Comparison of ENCODE assay signal across 22 cellular contexts in genomic region chr6:30399390-30400058, GRCh38. TPM values are rescaled to one million over a fixed set of nuclear protein-coding genes. Genes with fewer than 3 reads are reported as not detected.
DNase-seq lines count a peak whose midpoint lies in the region; ATAC-seq, FAIRE-seq and TF ChIP-seq lines count a peak whose summit lies in the region.
"Had no signal": no experiment of that assay in that cellular context is flagged by ENCODE, and none has a peak within 500 bp of the region (broad histone marks: within the 10 kb centered on the region; RNA-seq: fewer than 3 reads in every experiment).

No MANE protein-coding gene starts in this region.

- H3K4me1 Mint-ChIP-seq in CD4-positive, alpha-beta T cell (ENCODE audit: low read depth): no peaks in the 10 kb centered on the region
- peaks cover 2% of the 10 kb centered on the region for H3K4me1 Mint-ChIP-seq in activated CD4-positive, alpha-beta memory T cell treated with anti-CD3 and anti-CD28 coated beads, Interleukin-2, amount 10 ng/mL, durations not matched to agents 7 days and 5 days

- H4K8ac ChIP-seq in IMR-90 (ENCODE audit: low read depth in 2 of 2, low read length in 2 of 2): no peak overlapping the region

- H3K27me3 ChIP-seq in IMR-90 (ENCODE audit: control insufficient read depth, insufficient read depth, low read length) (peaks cover 21% of the 10 kb centered on the region), K562 (ENCODE audit: control insufficient read depth in 2 of 2, insufficient read depth in 2 of 2, low read length in 2 of 2) (peaks cover 16 to 20% of the 10 kb centered on the region in 2 experiments)
- peaks cover 18% of the 10 kb centered on the region for H3K27me3 ChIP-seq in CD4-positive, alpha-beta T cell (ENCODE audit: control insufficient read depth, insufficient read depth, low read length)
- H3K27me3 ChIP-seq: thyroid gland had no signal

- H3K4me2 ChIP-seq in IMR-90 (ENCODE audit: low read depth, low read length): no peak overlapping the region
- H3K4me2 ChIP-seq in K562 (ENCODE audit: insufficient read depth, low read length): no peak overlapping the region
- H3K4me2 ChIP-seq: GM23338, hepatocyte had no signal

- H2BK120ac ChIP-seq in IMR-90 (ENCODE audit: low read depth, low read length): no peak overlapping the region

- H2BK20ac ChIP-seq in IMR-90 (ENCODE audit: low read depth, low read length): no peak overlapping the region

- H4K91ac ChIP-seq in IMR-90 (ENCODE audit: insufficient read depth, low read depth, low read length): no peak overlapping the region

- H4K5ac ChIP-seq in IMR-90 (ENCODE audit: low read depth, low read length): no peak overlapping the region

- BruUV-seq in IMR-90 (replicated peaks; lab: Mats Ljungman, UMichigan) (no TSS peak), K562 (replicated peaks; lab: Mats Ljungman, UMichigan) (no TSS peak)

- no peak for ATAC-seq in IMR-90 (ENCODE audit: low read depth)
- no peak for ATAC-seq in K562
- no peak for ATAC-seq in CD4-positive, alpha-beta T cell (ENCODE audit: poor library complexity)
- ATAC-seq: GM23338; natural killer cell treated with Interleukin-12 subunit alpha and Interleukin-12 subunit beta and Interleukin-15 and Interleukin-18, amount 100 ng/mL, for 72 hours; T-cell had no signal

- H3K4me3 ChIP-seq in IMR-90 (ENCODE audit: insufficient read depth, low read depth, low read length) (no peak overlapping the region), K562 (no peak overlapping the region)
- H3K4me3 ChIP-seq: adrenal gland, GM23338, hepatocyte, thyroid gland had no signal

- no peak overlapping the region for H3K9ac ChIP-seq in IMR-90 (ENCODE audit: low read depth, low read length)
- no peak overlapping the region for H3K9ac ChIP-seq in K562 (ENCODE audit: insufficient read depth in 1 of 2, low read depth in 2 of 2, low read length in 2 of 2)

- H3K36me3 ChIP-seq in IMR-90 (ENCODE audit: control insufficient read depth, insufficient read depth, low read length): no peaks in the 10 kb centered on the region
- H3K36me3 ChIP-seq in K562 (ENCODE audit: control insufficient read depth, insufficient read depth, low read length): no peaks in the 10 kb centered on the region
- H3K36me3 ChIP-seq: adrenal gland, thyroid gland had no signal

- no peak overlapping the region for H2AK9ac ChIP-seq in IMR-90 (replicated peaks; ENCODE audit: low read depth, low read length, poor library complexity)

- WGBS in IMR-90 (ENCODE audit: extremely low coverage in 2 of 2, insufficient read length in 1 of 2), 2 experiments: no CpG with 5 or more reads among the region's 2 CpGs
- 10% methylated on average over 2 of the region's 2 CpGs for WGBS in K562 (ENCODE audit: insufficient coverage, low coverage, missing lambda C conversion rate)

- no peak for TF ChIP-seq RAD21 in IMR-90 (IDR thresholded peaks at IDR 0.05; ENCODE audit: low read length)
- TF ChIP-seq RAD21 in K562 (CRISPR knock-in tag; conservative IDR thresholded peaks at IDR 0.05 in 1 of 2, IDR thresholded peaks at IDR 0.05 in 1 of 2): no peak

- H3K4ac ChIP-seq in IMR-90 (ENCODE audit: low read depth, low read length): no peak overlapping the region

- no peak overlapping the region for H3K23ac ChIP-seq in IMR-90 (ENCODE audit: low read depth, low read length)

- H3K36me3 Mint-ChIP-seq in CD4-positive, alpha-beta T cell (ENCODE audit: low read depth): no peaks in the 10 kb centered on the region
- no peaks in the 10 kb centered on the region for H3K36me3 Mint-ChIP-seq in activated CD4-positive, alpha-beta memory T cell treated with anti-CD3 and anti-CD28 coated beads, Interleukin-2, amount 10 ng/mL, durations not matched to agents 7 days and 5 days (ENCODE audit: low read depth)
- H3K36me3 Mint-ChIP-seq: natural killer cell treated with Interleukin-12 subunit alpha and Interleukin-12 subunit beta and Interleukin-15 and Interleukin-18, amount 100 ng/mL, for 72 hours; T-cell had no signal

- H3K18ac ChIP-seq in IMR-90 (ENCODE audit: low read depth, low read length): no peak overlapping the region

- H2BK15ac ChIP-seq in IMR-90 (ENCODE audit: low read depth, low read length): no peak overlapping the region

- dilution Hi-C loops in IMR-90 (cut with HindIII; ENCODE audit: low sequenced_read_pairs, unreplicated experiment): no loop called here

- no peak overlapping the region for H2AK5ac ChIP-seq in IMR-90 (ENCODE audit: low read depth, low read length)

- H2AFZ ChIP-seq in IMR-90 (replicated peaks; ENCODE audit: low read length, poor library complexity) (no peak overlapping the region), K562 (ENCODE audit: low read depth, low read length) (no peak overlapping the region)
- H2AFZ ChIP-seq: GM23338, hepatocyte had no signal

- no peak overlapping the region for H3K56ac ChIP-seq in IMR-90 (ENCODE audit: extremely low read depth, insufficient read depth, low read length)

- CTCF ChIA-PET in IMR-90 (lab: Yijun Ruan, JAX): interaction anchor here (0.8 to 1.1 kb wide), 3 partner anchors 8 to 181 kb away, joined by 3 read pairs; no protein-coding TSS in a partner anchor
- CTCF ChIA-PET in K562 (lab: Yijun Ruan, JAX; ENCODE audit: low intra/inter-chr PET ratio): interaction anchor here (0.7 kb wide), 1 partner anchor 35 kb away, joined by 3 read pairs; no protein-coding TSS in a partner anchor
- CTCF ChIA-PET in CD4-positive, alpha-beta T cell (lab: Charles Lee): interaction anchor here (1.0 to 2.0 kb wide), 2 partner anchors 42 to 161 kb away, joined by 3 to 6 read pairs; no protein-coding TSS in a partner anchor
- CTCF ChIA-PET in activated CD4-positive, alpha-beta memory T cell treated with anti-CD3 and anti-CD28 coated beads, Interleukin-2, amount 10 ng/mL, durations not matched to agents 7 days and 5 days (lab: Charles Lee): interaction anchor here (1.2 to 2.9 kb wide), 5 partner anchors 11 to 296 kb away, joined by 6 to 11 read pairs (median 7); no protein-coding TSS in a partner anchor

- no peak overlapping the region for H2BK5ac ChIP-seq in IMR-90 (ENCODE audit: low read depth, low read length, poor library complexity, severe bottlenecking)

- H3K27me3 Mint-ChIP-seq in CD4-positive, alpha-beta T cell: peaks cover 43% of the 10 kb centered on the region
- peaks cover 47% of the 10 kb centered on the region for H3K27me3 Mint-ChIP-seq in activated CD4-positive, alpha-beta memory T cell treated with anti-CD3 and anti-CD28 coated beads, Interleukin-2, amount 10 ng/mL, durations not matched to agents 7 days and 5 days

- POLR2A ChIA-PET in IMR-90 (lab: Charles Lee; ENCODE audit: unreplicated experiment) (no interaction called here), K562 (lab: Yijun Ruan, JAX) (interaction anchor here (1.1 kb wide), 1 partner anchor 161 kb away, joined by 5 read pairs; no protein-coding TSS in a partner anchor)
- POLR2A ChIA-PET in CD4-positive, alpha-beta T cell (lab: Charles Lee): interaction anchor here (1.0 kb wide), 1 partner anchor 185 kb away, joined by 3 read pairs; no protein-coding TSS in a partner anchor
- POLR2A ChIA-PET in activated CD4-positive, alpha-beta memory T cell treated with anti-CD3 and anti-CD28 coated beads, Interleukin-2, amount 10 ng/mL, durations not matched to agents 7 days and 5 days (lab: Charles Lee): interaction anchor here (1.0 kb wide), 1 partner anchor 74 kb away, joined by 3 read pairs; no protein-coding TSS in a partner anchor

- H3K9me1 ChIP-seq in IMR-90 (ENCODE audit: insufficient read depth, low read length) (no peaks in the 10 kb centered on the region), K562 (ENCODE audit: control insufficient read depth, insufficient read depth, low read length) (no peaks in the 10 kb centered on the region)

- TF ChIP-seq POLR2A in IMR-90 (IDR thresholded peaks at IDR 0.05; ENCODE audit: low read depth, low read length) (no peak), K562 (conservative IDR thresholded peaks at IDR 0.05) (no peak)

- no peaks in the 10 kb centered on the region for H3K4me1 ChIP-seq in IMR-90 (ENCODE audit: control insufficient read depth, insufficient read depth, low read length)
- H3K4me1 ChIP-seq in K562 (replicated peaks in 1 of 2; ENCODE audit: control insufficient read depth in 2 of 2, insufficient read depth in 2 of 2, low read length in 2 of 2): peaks cover 0 to 3% of the 10 kb centered on the region in 2 experiments; a peak in 2 of 5 replicates
- H3K4me1 ChIP-seq: thyroid gland had no signal

- no peaks in the 10 kb centered on the region for H4K20me1 ChIP-seq in IMR-90 (ENCODE audit: insufficient read depth, low read length)
- no peaks in the 10 kb centered on the region; the same call in 1 of the 2 replicates for H4K20me1 ChIP-seq in K562 (replicated peaks; ENCODE audit: control insufficient read depth, insufficient read depth, low read length)

- no peaks in the 10 kb centered on the region for H3K9me3 Mint-ChIP-seq in CD4-positive, alpha-beta T cell
- H3K9me3 Mint-ChIP-seq in activated CD4-positive, alpha-beta memory T cell treated with anti-CD3 and anti-CD28 coated beads, Interleukin-2, amount 10 ng/mL, durations not matched to agents 7 days and 5 days: no peaks in the 10 kb centered on the region
- H3K9me3 Mint-ChIP-seq: GM23338; natural killer cell treated with Interleukin-12 subunit alpha and Interleukin-12 subunit beta and Interleukin-15 and Interleukin-18, amount 100 ng/mL, for 72 hours; T-cell had no signal

- in situ Hi-C loops in IMR-90 (cut with MboI; ENCODE audit: low sequenced_read_pairs): loop anchor here (10.0 kb wide), 1 partner anchor 175 kb away; no protein-coding TSS in a partner anchor
- in situ Hi-C loops in K562 (cut with MboI): loop anchor here (5.0 kb wide), 1 partner anchor 167 kb away; no protein-coding TSS in a partner anchor

- no peak overlapping the region for H3K14ac ChIP-seq in IMR-90 (replicated peaks; ENCODE audit: low read depth, low read length)

- no peaks in the 10 kb centered on the region for H3K79me1 ChIP-seq in IMR-90 (ENCODE audit: low read depth in 1 of 2, low read length in 2 of 2)

- no peaks in the 10 kb centered on the region for H3K9me3 ChIP-seq in IMR-90 (ENCODE audit: control insufficient read depth, insufficient read depth, low read length)
- no peaks in the 10 kb centered on the region for H3K9me3 ChIP-seq in K562 (replicated peaks; ENCODE audit: control insufficient read depth, insufficient read depth, low read depth, low read length)
- no peaks in the 10 kb centered on the region for H3K9me3 ChIP-seq in CD4-positive, alpha-beta T cell (ENCODE audit: control insufficient read depth, low read length)
- H3K9me3 ChIP-seq: adrenal gland, thyroid gland had no signal

- no peaks in the 10 kb centered on the region for H3K79me2 ChIP-seq in K562 (ENCODE audit: control insufficient read depth, insufficient read depth, low read length)
- H3K79me2 ChIP-seq: hepatocyte had no signal

- no peak for FAIRE-seq in K562 (lab: Jason Lieb, UNC)

- no peak for TF ChIP-seq EP300 in K562 (IDR thresholded peaks at IDR 0.05; ENCODE audit: low read length)

- no peak overlapping the region for H3K4me3 Mint-ChIP-seq in CD4-positive, alpha-beta T cell
- H3K4me3 Mint-ChIP-seq in activated CD4-positive, alpha-beta memory T cell treated with anti-CD3 and anti-CD28 coated beads, Interleukin-2, amount 10 ng/mL, durations not matched to agents 7 days and 5 days: no peak overlapping the region
- H3K4me3 Mint-ChIP-seq: GM23338; natural killer cell treated with Interleukin-12 subunit alpha and Interleukin-12 subunit beta and Interleukin-15 and Interleukin-18, amount 100 ng/mL, for 72 hours; T-cell had no signal

- TF ChIP-seq CTCF in IMR-90 (conservative IDR thresholded peaks at IDR 0.05; ENCODE audit: low read depth, low read length): no peak
- no peak for TF ChIP-seq CTCF in K562 (IDR thresholded peaks at IDR 0.05 in 2 of 3, conservative IDR thresholded peaks at IDR 0.05 in 1 of 3; ENCODE audit: insufficient read depth in 2 of 3, low read depth in 1 of 3, low read length in 3 of 3)
- no peak for TF ChIP-seq CTCF in CD4-positive, alpha-beta T cell (IDR thresholded peaks at IDR 0.05)

- H3K27ac ChIP-seq in IMR-90 (ENCODE audit: insufficient read depth, low read length) (no peak overlapping the region), K562 (ENCODE audit: extremely low read depth, low read depth, low read length) (no peak overlapping the region)
- H3K27ac ChIP-seq in CD4-positive, alpha-beta T cell (ENCODE audit: low read depth, low read length): no peak overlapping the region
- H3K27ac ChIP-seq: adrenal gland, C4-2B, hepatocyte, thyroid gland had no signal

- DNase-seq in activated CD4-positive, alpha-beta T cell treated with anti-CD3 and anti-CD28 coated beads for 48 hours: peak; percentile 20
- no peak for DNase-seq in activated CD4-positive, alpha-beta T cell treated with anti-CD3 and anti-CD28 coated beads, Interleukin-2, amount 50 U/mL, for 1 hour
- DNase-seq in IMR-90: peak; percentile 25
- no peak for DNase-seq in K562 (ENCODE audit: extremely low read depth in 1 of 4, low spot score in 3 of 4)
- peak; percentile 69 for DNase-seq in kidney tubule cell (ENCODE audit: low spot score)
- no peak for DNase-seq in CD4-positive, alpha-beta T cell
- DNase-seq in activated CD4-positive, alpha-beta memory T cell treated with anti-CD3 and anti-CD28 coated beads, Interleukin-2, amount 10 ng/mL, durations not matched to agents 7 days and 5 days: no peak
- DNase-seq in nucleus accumbens (lab: John Stamatoyannopoulos, UW): no peak
- DNase-seq: adrenal gland; central memory CD4-positive, alpha-beta T cell; DMS79; kidney; NCI-H1694 treated with DMSO at 0.1 percent for 48 hours; NCI-H446 treated with DMSO at 0.1 percent for 48 hours; Right ventricle myocardium superior; T-cell; thyroid gland had no signal

- intact Hi-C loops in IMR-90 (cut with micrococcal nuclease): no loop called here
- intact Hi-C loops in K562 (cut with micrococcal nuclease): loop anchor here (5.0 kb wide), 2 partner anchors 282 to 297 kb away; no protein-coding TSS in a partner anchor
- intact Hi-C loops in CD4-positive, alpha-beta T cell (cut with DNase I, micrococcal nuclease): loop anchor here in 1 of 2 experiments (5.0 kb wide), 1 partner anchor 297 kb away; no protein-coding TSS in a partner anchor

- no peak overlapping the region for H3K27ac Mint-ChIP-seq in CD4-positive, alpha-beta T cell
- H3K27ac Mint-ChIP-seq in activated CD4-positive, alpha-beta memory T cell treated with anti-CD3 and anti-CD28 coated beads, Interleukin-2, amount 10 ng/mL, durations not matched to agents 7 days and 5 days: no peak overlapping the region
- H3K27ac Mint-ChIP-seq: GM23338; natural killer cell treated with Interleukin-12 subunit alpha and Interleukin-12 subunit beta and Interleukin-15 and Interleukin-18, amount 100 ng/mL, for 72 hours; progenitor cell of endocrine pancreas; T-cell had no signal

RNA-seq across cellular contexts. Expression of gene RPP21, which starts 54.6 kb away (rescaled TPM):
- 20.6 and 28.9 TPM in 2 replicates for total RNA-seq in IMR-90 (2012; rRNA removed)
- 79.1 and 96.7 TPM in 2 replicates for polyA plus RNA-seq in IMR-90 (2012; rRNA removed)
- polyA plus RNA-seq in IMR-90 (2012; cell fraction: cytosol; rRNA removed): 136 and 190 TPM in 2 replicates
- polyA plus RNA-seq in IMR-90 (2012; cell fraction: nucleus; rRNA removed; ENCODE audit: low replicate concordance): 68.1 and 176 TPM in 2 replicates
- total RNA-seq in K562 (2011; cell fraction: chromatin; rRNA removed; ENCODE audit: low replicate concordance): 22.4 and 33.0 TPM in 2 replicates
- total RNA-seq in K562 (2011; cell fraction: nucleolus; rRNA removed): 49.1 and 56.7 TPM in 2 replicates
- total RNA-seq in K562 (2011; cell fraction: nucleoplasm; rRNA removed): 33.2 and 46.3 TPM in 2 replicates
- 231 and 363 TPM in 2 replicates for total RNA-seq in K562 (2014; rRNA removed)
- total RNA-seq in K562 (2014; rRNA removed; fragmentation: Illumina TruSeq; extraction: Trizol): 50.5 and 62.1 TPM in 2 replicates
- 164 and 166 TPM in 2 replicates for total RNA-seq in K562 (2015; rRNA removed; fragmentation: Illumina TruSeq; extraction: Trizol)
- 159 and 178 TPM in 2 replicates for total RNA-seq in K562 (2021)
- 88.9 and 90.3 TPM in 2 replicates for polyA plus RNA-seq in K562 (2011; rRNA removed)
- 198 and 661 TPM in 2 replicates for polyA plus RNA-seq in K562 (2011; cell fraction: cytosol; rRNA removed)
- 152 and 277 TPM in 2 replicates for polyA plus RNA-seq in K562 (2011; cell fraction: nucleus; rRNA removed)
- 234 and 238 TPM in 2 replicates for polyA plus RNA-seq in K562 (2012)
- polyA plus RNA-seq in K562 (2014; fragmentation: Illumina TruSeq; extraction: Trizol): 83.9 and 235 TPM in 2 replicates
- 100 to 1,000 TPM; 201 to 246 TPM for polyA plus RNA-seq in K562 (2014; fragmentation: Nextera tagmentation; extraction: Ambion mirVana)
- polyA plus RNA-seq in K562 (2014; rRNA removed): 362 and 376 TPM in 2 replicates
- polyA minus RNA-seq in K562 (2011; rRNA and poly(A)+ RNA removed): 9.7 and 16.9 TPM in 2 replicates
- polyA minus RNA-seq in K562 (2011; cell fraction: cytosol; rRNA and poly(A)+ RNA removed): 29.1 and 38.4 TPM in 2 replicates
- polyA minus RNA-seq in K562 (2011; cell fraction: nucleus; rRNA and poly(A)+ RNA removed): 24.5 and 25.5 TPM in 2 replicates
- total RNA-seq in CD4-positive, alpha-beta T cell: 10 to 100 TPM; 42.8 to 51.9 TPM
- 10 to 100 TPM; 34.2 to 35.7 TPM for total RNA-seq in activated CD4-positive, alpha-beta memory T cell treated with anti-CD3 and anti-CD28 coated beads, Interleukin-2, amount 10 ng/mL, durations not matched to agents 7 days and 5 days

Comparison
In these comparisons a context has a peak if more than half of its experiments do, and no peak if none do; other contexts are left out.
1. DNase-seq: peak in activated CD4-positive, alpha-beta T cell treated with anti-CD3 and anti-CD28 coated beads for 48 hours (single experiment), IMR-90 (single experiment) and kidney tubule cell (single experiment); none in activated CD4-positive, alpha-beta T cell treated with anti-CD3 and anti-CD28 coated beads, Interleukin-2, amount 50 U/mL, for 1 hour (single experiment), K562 (0 of 4), CD4-positive, alpha-beta T cell (0 of 10), activated CD4-positive, alpha-beta memory T cell treated with anti-CD3 and anti-CD28 coated beads, Interleukin-2, amount 10 ng/mL, durations not matched to agents 7 days and 5 days (single experiment) and nucleus accumbens (0 of 56).